In genomic region chr11:2684581-2684980, GRCh38 we compare ENCODE assay signal across 16 cellular contexts.
"Had no signal": no experiment of that assay in that cellular context is flagged by ENCODE, and none has a peak within 500 bp of the region (broad histone marks: within the 10 kb centered on the region; RNA-seq: fewer than 3 reads in every experiment).

No MANE protein-coding gene starts in this region.

- H3K9me3 ChIP-seq: heart left ventricle had no signal

- H3K27me3 Mint-ChIP-seq: activated CD4-positive, alpha-beta memory T cell treated with anti-CD3 and anti-CD28 coated beads for 36 hours; activated T-helper 17 cell treated with anti-CD3 and anti-CD28 coated beads, Interleukin-2, amount 50 U/mL, for 72 hours; central memory CD8-positive, alpha-beta T cell; stimulated activated naive CD8-positive, alpha-beta T cell treated with anti-CD3 and anti-CD28 coated beads, Interleukin-15, Interleukin-2, amounts not matched to agents 100 ng/mL and 50 ng/mL, for 24 hours had no signal

- H3K36me3 ChIP-seq: brain microvascular endothelial cell had no signal

- H3K27me3 ChIP-seq: brain microvascular endothelial cell, heart left ventricle had no signal

- H3K4me1 Mint-ChIP-seq: activated T-helper 17 cell treated with anti-CD3 and anti-CD28 coated beads, Interleukin-2, amount 50 U/mL, for 72 hours; central memory CD8-positive, alpha-beta T cell had no signal

- ATAC-seq: activated T-helper 17 cell treated with anti-CD3 and anti-CD28 coated beads, Interleukin-2, amount 50 U/mL, for 72 hours; heart left ventricle; left colon had no signal

- H3K27ac Mint-ChIP-seq: activated CD4-positive, alpha-beta memory T cell treated with anti-CD3 and anti-CD28 coated beads for 36 hours; activated T-helper 17 cell treated with anti-CD3 and anti-CD28 coated beads, Interleukin-2, amount 50 U/mL, for 72 hours; mesothelial cell of epicardium; nephron progenitor cell; stimulated activated naive CD8-positive, alpha-beta T cell treated with anti-CD3 and anti-CD28 coated beads, Interleukin-15, Interleukin-2, amounts not matched to agents 100 ng/mL and 50 ng/mL, for 24 hours; T-helper 2 cell treated with Interferon-gamma antibody and Interleukin-4, amounts not matched to agents 5 μg/mL and 100 μg/mL, for 36 hours had no signal

- H3K27ac ChIP-seq: brain microvascular endothelial cell, heart left ventricle had no signal

- H3K9me3 Mint-ChIP-seq: activated CD4-positive, alpha-beta memory T cell treated with anti-CD3 and anti-CD28 coated beads for 36 hours; activated T-helper 17 cell treated with anti-CD3 and anti-CD28 coated beads, Interleukin-2, amount 50 U/mL, for 72 hours; central memory CD8-positive, alpha-beta T cell; mesothelial cell of epicardium; nephron progenitor cell; stimulated activated naive CD8-positive, alpha-beta T cell treated with anti-CD3 and anti-CD28 coated beads, Interleukin-15, Interleukin-2, amounts not matched to agents 100 ng/mL and 50 ng/mL, for 24 hours; T-helper 2 cell treated with Interferon-gamma antibody and Interleukin-4, amounts not matched to agents 5 μg/mL and 100 μg/mL, for 36 hours had no signal

- H3K4me3 ChIP-seq: heart left ventricle, lung had no signal

- H3K4me3 Mint-ChIP-seq: activated CD4-positive, alpha-beta memory T cell treated with anti-CD3 and anti-CD28 coated beads for 36 hours; activated T-helper 17 cell treated with anti-CD3 and anti-CD28 coated beads, Interleukin-2, amount 50 U/mL, for 72 hours; central memory CD8-positive, alpha-beta T cell; mesothelial cell of epicardium; nephron progenitor cell; stimulated activated naive CD8-positive, alpha-beta T cell treated with anti-CD3 and anti-CD28 coated beads, Interleukin-15, Interleukin-2, amounts not matched to agents 100 ng/mL and 50 ng/mL, for 24 hours; T-helper 2 cell treated with Interferon-gamma antibody and Interleukin-4, amounts not matched to agents 5 μg/mL and 100 μg/mL, for 36 hours had no signal

- H3K36me3 Mint-ChIP-seq: activated CD4-positive, alpha-beta memory T cell treated with anti-CD3 and anti-CD28 coated beads for 36 hours; mesothelial cell of epicardium had no signal

- DNase-seq: activated CD4-positive, alpha-beta memory T cell treated with anti-CD3 and anti-CD28 coated beads for 36 hours; activated CD4-positive, alpha-beta T cell treated with anti-CD3 and anti-CD28 coated beads for 4 hours; activated naive CD4-positive, alpha-beta T cell; brain microvascular endothelial cell; cortex of kidney; heart left ventricle; nephron progenitor cell; nucleus accumbens; retina had no signal
